Comparison of ENCODE assay signal across 10 cellular contexts in the genomic region with DNA sequence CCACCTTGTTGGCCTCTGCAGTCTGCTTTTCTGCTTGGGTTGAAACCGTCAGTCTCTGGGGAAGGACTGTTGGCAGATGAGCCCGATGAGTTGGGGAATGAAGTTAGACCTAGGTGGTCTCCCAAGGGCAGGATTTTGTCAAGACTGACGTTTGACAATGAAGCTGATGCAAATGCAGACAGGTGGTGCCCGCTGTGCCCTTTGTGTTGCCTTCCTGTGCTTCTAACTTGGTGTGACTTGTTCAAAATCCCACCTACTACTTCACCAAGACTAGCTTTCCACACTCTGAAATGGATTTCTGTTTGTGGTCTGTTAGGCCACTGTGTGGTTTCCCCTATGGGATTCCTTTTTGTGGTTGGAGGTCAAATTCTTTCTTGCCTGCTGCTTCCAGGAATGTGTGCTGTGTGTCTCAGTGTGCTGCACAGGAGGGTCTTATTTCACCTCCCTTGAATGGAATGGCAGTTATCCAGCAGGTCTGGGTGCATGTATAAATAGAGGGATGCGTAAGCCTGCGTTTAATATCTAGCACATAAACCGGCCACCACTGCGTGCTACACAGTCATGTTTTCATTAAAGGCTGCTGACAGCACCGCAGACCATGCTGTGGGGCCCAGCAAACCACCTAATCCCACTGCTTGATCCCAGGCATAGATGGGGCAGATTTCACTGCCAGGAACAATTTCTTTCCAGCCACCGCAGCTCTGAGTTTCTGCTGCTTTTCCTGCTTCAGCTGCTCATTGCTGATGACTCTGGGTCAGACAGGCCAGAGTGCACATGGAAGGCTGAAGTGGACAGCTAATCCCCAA. TPM values are rescaled to one million over a fixed set of nuclear protein-coding genes. Genes with fewer than 3 reads are reported as not detected.
DNase-seq lines count a peak whose midpoint lies in the region; ATAC-seq, FAIRE-seq and TF ChIP-seq lines count a peak whose summit lies in the region.
"Had no signal": no experiment of that assay in that cellular context is flagged by ENCODE, and none has a peak within 500 bp of the region (broad histone marks: within the 10 kb centered on the region; RNA-seq: fewer than 3 reads in every experiment).

No MANE protein-coding gene starts in this region.

- no peak overlapping the region for H2AFZ ChIP-seq in HepG2 (ENCODE audit: low read length)

- DNase-seq in HepG2 (ENCODE audit: low spot score) (peak; percentile 44), right lobe of liver (no peak), T1000 (lab: John Stamatoyannopoulos, UW) (peak; percentile 64), spleen (no peak), NAMALWA (ENCODE audit: low spot score) (no peak), GM19239 (ENCODE audit: insufficient read length, low spot score) (no peak)
- DNase-seq: effector memory CD8-positive, alpha-beta T cell had no signal

- H3K4me2 ChIP-seq in HepG2 (ENCODE audit: low read depth, low read length): no peak overlapping the region

- FAIRE-seq in HepG2 (lab: Jason Lieb, UNC) (no peak), GM19239 (lab: Jason Lieb, UNC) (no peak)

- intact Hi-C loops in HepG2 (cut with micrococcal nuclease; ENCODE audit: unreplicated experiment): no loop called here
- intact Hi-C loops in right lobe of liver (cut with DNase I): no loop called here
- intact Hi-C loops in spleen (cut with DNase I; ENCODE audit: low total_unique reads): no loop called here

- no peak for TF ChIP-seq RAD21 in HepG2 (CRISPR knock-in tag; IDR thresholded peaks at IDR 0.05)

- CTCF ChIA-PET in HepG2 (lab: Yijun Ruan, JAX; ENCODE audit: low intra/inter-chr PET ratio, low total read pairs): no interaction called here

- H3K36me3 ChIP-seq in HepG2 (replicated peaks in 1 of 2; ENCODE audit: control insufficient read depth in 1 of 2, insufficient read depth in 2 of 2, low read length in 2 of 2) (no peaks in the 10 kb centered on the region), right lobe of liver (no peaks in the 10 kb centered on the region), iPS-20b (ENCODE audit: insufficient read depth, low read depth, low read length) (no peaks in the 10 kb centered on the region), spleen (no peaks in the 10 kb centered on the region)

- H3K79me2 ChIP-seq in HepG2 (ENCODE audit: insufficient read depth, low read length): no peaks in the 10 kb centered on the region

- H4K20me1 ChIP-seq in HepG2 (ENCODE audit: insufficient read depth, low read length): no peaks in the 10 kb centered on the region

- no peak for TF ChIP-seq EP300 in HepG2 (IDR thresholded peaks at IDR 0.05; ENCODE audit: low read depth in 2 of 2, low read length in 2 of 2)
- no peak for TF ChIP-seq EP300 in HepG2 (CRISPR knock-in tag; IDR thresholded peaks at IDR 0.05; ENCODE audit: borderline replicate concordance)

- TF ChIP-seq CTCF in HepG2 (CRISPR knock-in tag; IDR thresholded peaks at IDR 0.05) (no peak), right lobe of liver (IDR thresholded peaks at IDR 0.05) (no peak), spleen (IDR thresholded peaks at IDR 0.05 in 8 of 11, conservative IDR thresholded peaks at IDR 0.05 in 3 of 11) (no peak)

- no peaks in the 10 kb centered on the region; a peak in 1 of 5 replicates for H3K27me3 ChIP-seq in HepG2 (ENCODE audit: control insufficient read depth in 1 of 2, insufficient read depth in 2 of 2, low read length in 2 of 2)
- H3K27me3 ChIP-seq in right lobe of liver: no peaks in the 10 kb centered on the region
- H3K27me3 ChIP-seq in iPS-20b (ENCODE audit: insufficient read depth, low read length): no peaks in the 10 kb centered on the region
- H3K27me3 ChIP-seq in spleen (replicated peaks in 1 of 7): no peaks in the 10 kb centered on the region

- H3K9ac ChIP-seq in HepG2 (ENCODE audit: insufficient read depth, low read depth, low read length) (no peak overlapping the region), iPS-20b (ENCODE audit: low read depth, low read length) (peak overlapping the region; percentile 49; the same call in 1 of the 2 replicates)

- no peaks in the 10 kb centered on the region for H3K9me3 ChIP-seq in HepG2 (ENCODE audit: low read length)
- no peaks in the 10 kb centered on the region for H3K9me3 ChIP-seq in right lobe of liver
- no peaks in the 10 kb centered on the region for H3K9me3 ChIP-seq in iPS-20b (ENCODE audit: insufficient read depth, low read depth, low read length)
- H3K9me3 ChIP-seq in spleen: no peaks in the 10 kb centered on the region

- POLR2A ChIA-PET in HepG2 (lab: Yijun Ruan, JAX): no interaction called here

- ATAC-seq in HepG2 (peak; percentile 21), right lobe of liver (no peak), GM21423 (IDR thresholded peaks at IDR 0.05; ENCODE audit: unreplicated experiment) (no peak)
- ATAC-seq: effector memory CD8-positive, alpha-beta T cell; natural killer cell treated with Interleukin-12 subunit alpha and Interleukin-12 subunit beta and Interleukin-15 and Interleukin-18, amount 100 ng/mL, for 72 hours had no signal

- in situ Hi-C loops in HepG2 (cut with HindIII; ENCODE audit: extremely low pct_ligation_motif_present, low pct_unique_long_range_greater_than_20kb): no loop called here

- WGBS in HepG2 (ENCODE audit: low lambda C conversion rate): 40% methylated on average over 10 of the region's 10 CpGs
- WGBS in right lobe of liver (ENCODE audit: insufficient coverage, low coverage, low lambda C conversion rate, missing lambda C conversion rate): 86% methylated on average over 1 of the region's 10 CpGs
- WGBS in spleen, 5 donors: 58 to 71% (median 61%) methylated on average over 10 of the region's 10 CpGs

- H3K4me3 ChIP-seq in HepG2 (replicated peaks in 1 of 3; ENCODE audit: insufficient read depth in 1 of 3, low read depth in 2 of 3, low read length in 3 of 3) (no peak overlapping the region), right lobe of liver (no peak overlapping the region), iPS-20b (ENCODE audit: low read length) (no peak overlapping the region), spleen (no peak overlapping the region)

- H3K4me1 ChIP-seq in HepG2 (ENCODE audit: insufficient read depth, low read length): peaks cover 11% of the 10 kb centered on the region
- H3K4me1 ChIP-seq in right lobe of liver: no peaks in the 10 kb centered on the region
- peaks cover 10% of the 10 kb centered on the region; the same call in 1 of the 2 replicates for H3K4me1 ChIP-seq in iPS-20b (ENCODE audit: insufficient read depth, low read length)
- H3K4me1 ChIP-seq in spleen: peaks cover 0 to 5% (median under 1%) of the 10 kb centered on the region in 6 donors

- H3K27ac ChIP-seq in HepG2 (ENCODE audit: extremely low read length, insufficient read depth, low read length) (no peak overlapping the region), right lobe of liver (no peak overlapping the region), iPS-20b (ENCODE audit: low read length) (peak overlapping the region; percentile 33), spleen (no peak overlapping the region)

- no TSS peak for BruUV-seq in HepG2 (replicated peaks; lab: Mats Ljungman, UMichigan)

- TF ChIP-seq POLR2A in HepG2 (IDR thresholded peaks at IDR 0.05; ENCODE audit: insufficient read depth in 1 of 2, low read depth in 2 of 2, low read length in 2 of 2): no peak
- no peak for TF ChIP-seq POLR2A in right lobe of liver (IDR thresholded peaks at IDR 0.05)
- no peak for TF ChIP-seq POLR2A in spleen (IDR thresholded peaks at IDR 0.05)

TF ChIP-seq in HepG2, 621 proteins besides CTCF, POLR2A, EP300 and RAD21:
- TF ChIP-seq TEAD3 (CRISPR knock-in tag; optimal IDR thresholded peaks at IDR 0.05; ENCODE audit: borderline replicate concordance) (peak; percentile 11), ZSCAN22 (CRISPR knock-in tag; IDR thresholded peaks at IDR 0.05) (no peak)

RNA-seq across cellular contexts. Expression of a gene that starts 44.8 kb away (rescaled TPM):
- total RNA-seq in HepG2 (2016; rRNA removed; fragmentation: Illumina TruSeq; extraction: Trizol) (not detected in 2 replicates), right lobe of liver (under 1 TPM in 1 of 6 experiments, not detected in 5; 0.11 TPM), spleen (1 to 10 TPM in 2 of 7 donors, under 1 TPM in 4, not detected in 1; 0.39 to 2.5 (median 0.73) TPM)
- total RNA-seq in HepG2 (2016; cell fraction: cytosol; rRNA removed; fragmentation: Illumina TruSeq; extraction: Trizol; ENCODE audit: low read depth): not detected in 2 replicates
- not detected in 2 replicates for total RNA-seq in HepG2 (2016; cell fraction: insoluble cytoplasmic fraction; rRNA removed; fragmentation: Illumina TruSeq; extraction: Trizol)
- not detected in 2 replicates for total RNA-seq in HepG2 (2016; cell fraction: membrane; rRNA removed; fragmentation: Illumina TruSeq; extraction: Trizol)
- total RNA-seq in HepG2 (2016; cell fraction: nucleus; rRNA removed; fragmentation: Illumina TruSeq; extraction: Trizol): not detected in 2 replicates
- polyA plus RNA-seq in HepG2 (2011; rRNA removed) (not detected in 2 replicates), spleen (1 to 10 TPM in 1 of 3 donors, under 1 TPM in 2; 0.30 to 1.1 (median 0.48) TPM)
- not detected in 2 replicates for polyA plus RNA-seq in HepG2 (2011; cell fraction: cytosol; rRNA removed)
- not detected in 2 replicates for polyA plus RNA-seq in HepG2 (2011; cell fraction: nucleus; rRNA removed)
- not detected in 2 replicates for polyA plus RNA-seq in HepG2 (2012)
- not detected in 2 replicates for polyA plus RNA-seq in HepG2 (2016; cell fraction: cytosol; fragmentation: Illumina TruSeq; extraction: Trizol; ENCODE audit: low read depth)
- not detected in 2 replicates for polyA plus RNA-seq in HepG2 (2016; cell fraction: insoluble cytoplasmic fraction; fragmentation: Illumina TruSeq; extraction: Trizol; ENCODE audit: low read depth)
- not detected in 2 replicates for polyA plus RNA-seq in HepG2 (2016; cell fraction: membrane; fragmentation: Illumina TruSeq; extraction: Trizol; ENCODE audit: low read depth)
- polyA plus RNA-seq in HepG2 (2016; cell fraction: nucleus; fragmentation: Illumina TruSeq; extraction: Trizol; ENCODE audit: insufficient read depth, low read depth): not detected in 2 replicates
- polyA minus RNA-seq in HepG2 (2011; rRNA and poly(A)+ RNA removed; ENCODE audit: low replicate concordance): not detected in 2 replicates
- polyA minus RNA-seq in HepG2 (2011; cell fraction: cytosol; rRNA and poly(A)+ RNA removed): not detected in 2 replicates
- not detected in 2 replicates for polyA minus RNA-seq in HepG2 (2011; cell fraction: nucleus; rRNA and poly(A)+ RNA removed)
- total RNA-seq: natural killer cell treated with Interleukin-12 subunit alpha and Interleukin-12 subunit beta and Interleukin-15 and Interleukin-18, amount 100 ng/mL, for 72 hours had no signal

Comparison
In these comparisons a context has a peak if more than half of its experiments do, and no peak if none do; other contexts are left out.
1. DNase-seq: peak in HepG2 (single experiment) and T1000 (single experiment); none in right lobe of liver (0 of 3), spleen (single experiment), NAMALWA (single experiment) and GM19239 (single experiment).